1 cellular context compared by ENCODE assay signal in the genomic region with DNA sequence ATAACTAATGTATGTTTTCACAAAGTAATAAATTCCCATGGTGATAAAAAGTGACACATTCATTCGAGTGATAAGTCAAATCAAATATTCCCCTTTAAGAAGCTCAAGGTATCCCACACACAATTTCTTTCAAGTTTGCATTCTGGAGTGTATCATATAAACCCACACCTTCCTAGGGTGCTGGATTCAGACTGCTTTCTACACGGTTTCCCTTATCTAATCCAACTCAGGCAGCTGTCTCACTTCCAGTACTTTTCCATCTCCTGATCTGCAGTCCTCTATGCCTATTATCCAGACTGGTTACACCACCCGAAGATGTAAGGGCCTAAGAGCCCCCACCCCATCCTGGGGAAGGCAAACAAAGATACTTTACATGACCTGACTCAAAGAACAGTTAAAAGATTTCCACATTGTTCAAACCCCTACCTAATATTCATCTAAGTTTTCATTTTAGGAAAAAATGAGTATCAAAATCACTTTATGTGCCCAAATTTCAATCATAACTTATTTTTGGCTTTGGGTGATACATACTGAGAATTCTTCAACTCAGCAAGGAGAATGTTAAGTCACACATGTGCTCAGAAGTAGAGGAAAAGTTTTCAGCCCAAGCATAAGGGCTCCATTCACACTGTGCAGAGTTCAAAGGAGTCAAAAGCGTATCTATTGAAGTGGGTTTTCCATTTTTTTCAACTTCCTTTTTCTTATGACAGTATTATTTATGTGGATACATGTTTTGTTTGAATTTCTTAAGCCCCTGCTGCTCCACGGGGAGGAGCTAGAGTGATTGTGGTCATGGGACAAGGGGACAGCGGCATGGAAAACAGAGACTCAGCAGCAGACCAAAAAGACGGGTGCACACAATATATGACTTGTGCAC.
TF ChIP-seq lines count a peak whose summit lies in the region.

No MANE protein-coding gene starts in this region.

TF ChIP-seq in HepG2, 621 proteins besides CTCF, POLR2A, EP300 and RAD21 (continues in another document):
- TF ChIP-seq, protein P1, sequence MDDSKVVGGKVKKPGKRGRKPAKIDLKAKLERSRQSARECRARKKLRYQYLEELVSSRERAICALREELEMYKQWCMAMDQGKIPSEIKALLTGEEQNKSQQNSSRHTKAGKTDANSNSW (CRISPR knock-in tag; IDR thresholded peaks at IDR 0.05; ENCODE audit: borderline replicate concordance), result no peak
- TF ChIP-seq CBX1 (IDR thresholded peaks at IDR 0.05; ENCODE audit: low read depth), result no peak
- peak; percentile 47 for TF ChIP-seq STAG1 (CRISPR knock-in tag; IDR thresholded peaks at IDR 0.05)
- no peak for TF ChIP-seq SOX13 (IDR thresholded peaks at IDR 0.05)
- peak in 1 of 2 experiments; percentile 53; a peak in 1 of 4 replicates for TF ChIP-seq SOX13 (CRISPR knock-in tag; conservative IDR thresholded peaks at IDR 0.05 in 1 of 2, IDR thresholded peaks at IDR 0.05 in 1 of 2)
- TF ChIP-seq, protein P2, sequence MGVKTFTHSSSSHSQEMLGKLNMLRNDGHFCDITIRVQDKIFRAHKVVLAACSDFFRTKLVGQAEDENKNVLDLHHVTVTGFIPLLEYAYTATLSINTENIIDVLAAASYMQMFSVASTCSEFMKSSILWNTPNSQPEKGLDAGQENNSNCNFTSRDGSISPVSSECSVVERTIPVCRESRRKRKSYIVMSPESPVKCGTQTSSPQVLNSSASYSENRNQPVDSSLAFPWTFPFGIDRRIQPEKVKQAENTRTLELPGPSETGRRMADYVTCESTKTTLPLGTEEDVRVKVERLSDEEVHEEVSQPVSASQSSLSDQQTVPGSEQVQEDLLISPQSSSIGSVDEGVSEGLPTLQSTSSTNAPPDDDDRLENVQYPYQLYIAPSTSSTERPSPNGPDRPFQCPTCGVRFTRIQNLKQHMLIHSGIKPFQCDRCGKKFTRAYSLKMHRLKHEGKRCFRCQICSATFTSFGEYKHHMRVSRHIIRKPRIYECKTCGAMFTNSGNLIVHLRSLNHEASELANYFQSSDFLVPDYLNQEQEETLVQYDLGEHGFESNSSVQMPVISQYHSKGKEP (CRISPR knock-in tag; IDR thresholded peaks at IDR 0.05), result no peak
- TF ChIP-seq NR1H2 (CRISPR knock-in tag; IDR thresholded peaks at IDR 0.05; ENCODE audit: borderline replicate concordance, low read depth), result no peak
- TF ChIP-seq GFI1 (CRISPR knock-in tag; IDR thresholded peaks at IDR 0.05; ENCODE audit: borderline replicate concordance), result 0 out of 2 replicates have a peak, but pooled peaks have one; percentile 24
- TF ChIP-seq FOSL2 (CRISPR knock-in tag; IDR thresholded peaks at IDR 0.05), result peak; percentile 10; the same call in 1 of the 2 replicates
- no peak for TF ChIP-seq NCOA5 (CRISPR knock-in tag; IDR thresholded peaks at IDR 0.05)
- TF ChIP-seq SAP130 (CRISPR knock-in tag; IDR thresholded peaks at IDR 0.05; ENCODE audit: low read depth), result peak; percentile 62
- peak; percentile 65 for TF ChIP-seq ASH2L (IDR thresholded peaks at IDR 0.05; ENCODE audit: insufficient read length, low read depth, low read length)
- no peak for TF ChIP-seq TBP (CRISPR knock-in tag; IDR thresholded peaks at IDR 0.05)
- TF ChIP-seq BRD4 (CRISPR knock-in tag; IDR thresholded peaks at IDR 0.05), result no peak
- TF ChIP-seq, protein P3, sequence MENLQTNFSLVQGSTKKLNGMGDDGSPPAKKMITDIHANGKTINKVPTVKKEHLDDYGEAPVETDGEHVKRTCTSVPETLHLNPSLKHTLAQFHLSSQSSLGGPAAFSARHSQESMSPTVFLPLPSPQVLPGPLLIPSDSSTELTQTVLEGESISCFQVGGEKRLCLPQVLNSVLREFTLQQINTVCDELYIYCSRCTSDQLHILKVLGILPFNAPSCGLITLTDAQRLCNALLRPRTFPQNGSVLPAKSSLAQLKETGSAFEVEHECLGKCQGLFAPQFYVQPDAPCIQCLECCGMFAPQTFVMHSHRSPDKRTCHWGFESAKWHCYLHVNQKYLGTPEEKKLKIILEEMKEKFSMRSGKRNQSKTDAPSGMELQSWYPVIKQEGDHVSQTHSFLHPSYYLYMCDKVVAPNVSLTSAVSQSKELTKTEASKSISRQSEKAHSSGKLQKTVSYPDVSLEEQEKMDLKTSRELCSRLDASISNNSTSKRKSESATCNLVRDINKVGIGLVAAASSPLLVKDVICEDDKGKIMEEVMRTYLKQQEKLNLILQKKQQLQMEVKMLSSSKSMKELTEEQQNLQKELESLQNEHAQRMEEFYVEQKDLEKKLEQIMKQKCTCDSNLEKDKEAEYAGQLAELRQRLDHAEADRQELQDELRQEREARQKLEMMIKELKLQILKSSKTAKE (CRISPR knock-in tag; IDR thresholded peaks at IDR 0.05; ENCODE audit: borderline replicate concordance), result no peak
- TF ChIP-seq, protein P4, sequence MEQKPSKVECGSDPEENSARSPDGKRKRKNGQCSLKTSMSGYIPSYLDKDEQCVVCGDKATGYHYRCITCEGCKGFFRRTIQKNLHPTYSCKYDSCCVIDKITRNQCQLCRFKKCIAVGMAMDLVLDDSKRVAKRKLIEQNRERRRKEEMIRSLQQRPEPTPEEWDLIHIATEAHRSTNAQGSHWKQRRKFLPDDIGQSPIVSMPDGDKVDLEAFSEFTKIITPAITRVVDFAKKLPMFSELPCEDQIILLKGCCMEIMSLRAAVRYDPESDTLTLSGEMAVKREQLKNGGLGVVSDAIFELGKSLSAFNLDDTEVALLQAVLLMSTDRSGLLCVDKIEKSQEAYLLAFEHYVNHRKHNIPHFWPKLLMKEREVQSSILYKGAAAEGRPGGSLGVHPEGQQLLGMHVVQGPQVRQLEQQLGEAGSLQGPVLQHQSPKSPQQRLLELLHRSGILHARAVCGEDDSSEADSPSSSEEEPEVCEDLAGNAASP (CRISPR knock-in tag; IDR thresholded peaks at IDR 0.05; ENCODE audit: borderline replicate concordance), result peak; percentile 23; the same call in 1 of the 2 replicates
- TF ChIP-seq, protein P5, sequence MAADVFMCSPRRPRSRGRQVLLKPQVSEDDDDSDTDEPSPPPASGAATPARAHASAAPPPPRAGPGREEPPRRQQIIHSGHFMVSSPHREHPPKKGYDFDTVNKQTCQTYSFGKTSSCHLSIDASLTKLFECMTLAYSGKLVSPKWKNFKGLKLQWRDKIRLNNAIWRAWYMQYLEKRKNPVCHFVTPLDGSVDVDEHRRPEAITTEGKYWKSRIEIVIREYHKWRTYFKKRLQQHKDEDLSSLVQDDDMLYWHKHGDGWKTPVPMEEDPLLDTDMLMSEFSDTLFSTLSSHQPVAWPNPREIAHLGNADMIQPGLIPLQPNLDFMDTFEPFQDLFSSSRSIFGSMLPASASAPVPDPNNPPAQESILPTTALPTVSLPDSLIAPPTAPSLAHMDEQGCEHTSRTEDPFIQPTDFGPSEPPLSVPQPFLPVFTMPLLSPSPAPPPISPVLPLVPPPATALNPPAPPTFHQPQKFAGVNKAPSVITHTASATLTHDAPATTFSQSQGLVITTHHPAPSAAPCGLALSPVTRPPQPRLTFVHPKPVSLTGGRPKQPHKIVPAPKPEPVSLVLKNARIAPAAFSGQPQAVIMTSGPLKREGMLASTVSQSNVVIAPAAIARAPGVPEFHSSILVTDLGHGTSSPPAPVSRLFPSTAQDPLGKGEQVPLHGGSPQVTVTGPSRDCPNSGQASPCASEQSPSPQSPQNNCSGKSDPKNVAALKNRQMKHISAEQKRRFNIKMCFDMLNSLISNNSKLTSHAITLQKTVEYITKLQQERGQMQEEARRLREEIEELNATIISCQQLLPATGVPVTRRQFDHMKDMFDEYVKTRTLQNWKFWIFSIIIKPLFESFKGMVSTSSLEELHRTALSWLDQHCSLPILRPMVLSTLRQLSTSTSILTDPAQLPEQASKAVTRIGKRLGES (CRISPR knock-in tag; IDR thresholded peaks at IDR 0.05; ENCODE audit: borderline replicate concordance), result no peak
- TF ChIP-seq, protein P6, sequence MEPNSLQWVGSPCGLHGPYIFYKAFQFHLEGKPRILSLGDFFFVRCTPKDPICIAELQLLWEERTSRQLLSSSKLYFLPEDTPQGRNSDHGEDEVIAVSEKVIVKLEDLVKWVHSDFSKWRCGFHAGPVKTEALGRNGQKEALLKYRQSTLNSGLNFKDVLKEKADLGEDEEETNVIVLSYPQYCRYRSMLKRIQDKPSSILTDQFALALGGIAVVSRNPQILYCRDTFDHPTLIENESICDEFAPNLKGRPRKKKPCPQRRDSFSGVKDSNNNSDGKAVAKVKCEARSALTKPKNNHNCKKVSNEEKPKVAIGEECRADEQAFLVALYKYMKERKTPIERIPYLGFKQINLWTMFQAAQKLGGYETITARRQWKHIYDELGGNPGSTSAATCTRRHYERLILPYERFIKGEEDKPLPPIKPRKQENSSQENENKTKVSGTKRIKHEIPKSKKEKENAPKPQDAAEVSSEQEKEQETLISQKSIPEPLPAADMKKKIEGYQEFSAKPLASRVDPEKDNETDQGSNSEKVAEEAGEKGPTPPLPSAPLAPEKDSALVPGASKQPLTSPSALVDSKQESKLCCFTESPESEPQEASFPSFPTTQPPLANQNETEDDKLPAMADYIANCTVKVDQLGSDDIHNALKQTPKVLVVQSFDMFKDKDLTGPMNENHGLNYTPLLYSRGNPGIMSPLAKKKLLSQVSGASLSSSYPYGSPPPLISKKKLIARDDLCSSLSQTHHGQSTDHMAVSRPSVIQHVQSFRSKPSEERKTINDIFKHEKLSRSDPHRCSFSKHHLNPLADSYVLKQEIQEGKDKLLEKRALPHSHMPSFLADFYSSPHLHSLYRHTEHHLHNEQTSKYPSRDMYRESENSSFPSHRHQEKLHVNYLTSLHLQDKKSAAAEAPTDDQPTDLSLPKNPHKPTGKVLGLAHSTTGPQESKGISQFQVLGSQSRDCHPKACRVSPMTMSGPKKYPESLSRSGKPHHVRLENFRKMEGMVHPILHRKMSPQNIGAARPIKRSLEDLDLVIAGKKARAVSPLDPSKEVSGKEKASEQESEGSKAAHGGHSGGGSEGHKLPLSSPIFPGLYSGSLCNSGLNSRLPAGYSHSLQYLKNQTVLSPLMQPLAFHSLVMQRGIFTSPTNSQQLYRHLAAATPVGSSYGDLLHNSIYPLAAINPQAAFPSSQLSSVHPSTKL (CRISPR knock-in tag; IDR thresholded peaks at IDR 0.05), result peak; percentile 54
- TF ChIP-seq SUZ12 (IDR thresholded peaks at IDR 0.05; ENCODE audit: low read depth, low read length), result no peak
- TF ChIP-seq, protein P7, sequence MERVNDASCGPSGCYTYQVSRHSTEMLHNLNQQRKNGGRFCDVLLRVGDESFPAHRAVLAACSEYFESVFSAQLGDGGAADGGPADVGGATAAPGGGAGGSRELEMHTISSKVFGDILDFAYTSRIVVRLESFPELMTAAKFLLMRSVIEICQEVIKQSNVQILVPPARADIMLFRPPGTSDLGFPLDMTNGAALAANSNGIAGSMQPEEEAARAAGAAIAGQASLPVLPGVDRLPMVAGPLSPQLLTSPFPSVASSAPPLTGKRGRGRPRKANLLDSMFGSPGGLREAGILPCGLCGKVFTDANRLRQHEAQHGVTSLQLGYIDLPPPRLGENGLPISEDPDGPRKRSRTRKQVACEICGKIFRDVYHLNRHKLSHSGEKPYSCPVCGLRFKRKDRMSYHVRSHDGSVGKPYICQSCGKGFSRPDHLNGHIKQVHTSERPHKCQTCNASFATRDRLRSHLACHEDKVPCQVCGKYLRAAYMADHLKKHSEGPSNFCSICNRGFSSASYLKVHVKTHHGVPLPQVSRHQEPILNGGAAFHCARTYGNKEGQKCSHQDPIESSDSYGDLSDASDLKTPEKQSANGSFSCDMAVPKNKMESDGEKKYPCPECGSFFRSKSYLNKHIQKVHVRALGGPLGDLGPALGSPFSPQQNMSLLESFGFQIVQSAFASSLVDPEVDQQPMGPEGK (CRISPR knock-in tag; IDR thresholded peaks at IDR 0.05), result peak; percentile 99
- no peak for TF ChIP-seq ZNF333 (CRISPR knock-in tag; IDR thresholded peaks at IDR 0.05; ENCODE audit: borderline replicate concordance)
- peak; percentile 8; the same call in 1 of the 2 replicates for TF ChIP-seq SOX5 (CRISPR knock-in tag; IDR thresholded peaks at IDR 0.05; ENCODE audit: borderline replicate concordance)
- no peak for TF ChIP-seq FOXP1 (IDR thresholded peaks at IDR 0.05)
- no peak for TF ChIP-seq FOXP1 (CRISPR knock-in tag; IDR thresholded peaks at IDR 0.05)
- no peak for TF ChIP-seq SKI (IDR thresholded peaks at IDR 0.05; ENCODE audit: partially characterized antibody)
- TF ChIP-seq, protein P8, sequence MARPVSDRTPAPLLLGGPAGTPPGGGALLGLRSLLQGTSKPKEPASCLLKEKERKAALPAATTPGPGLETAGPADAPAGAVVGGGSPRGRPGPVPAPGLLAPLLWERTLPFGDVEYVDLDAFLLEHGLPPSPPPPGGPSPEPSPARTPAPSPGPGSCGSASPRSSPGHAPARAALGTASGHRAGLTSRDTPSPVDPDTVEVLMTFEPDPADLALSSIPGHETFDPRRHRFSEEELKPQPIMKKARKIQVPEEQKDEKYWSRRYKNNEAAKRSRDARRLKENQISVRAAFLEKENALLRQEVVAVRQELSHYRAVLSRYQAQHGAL (CRISPR knock-in tag; IDR thresholded peaks at IDR 0.05; ENCODE audit: not compliant biosample characterization), result no peak
- TF ChIP-seq, protein P9, sequence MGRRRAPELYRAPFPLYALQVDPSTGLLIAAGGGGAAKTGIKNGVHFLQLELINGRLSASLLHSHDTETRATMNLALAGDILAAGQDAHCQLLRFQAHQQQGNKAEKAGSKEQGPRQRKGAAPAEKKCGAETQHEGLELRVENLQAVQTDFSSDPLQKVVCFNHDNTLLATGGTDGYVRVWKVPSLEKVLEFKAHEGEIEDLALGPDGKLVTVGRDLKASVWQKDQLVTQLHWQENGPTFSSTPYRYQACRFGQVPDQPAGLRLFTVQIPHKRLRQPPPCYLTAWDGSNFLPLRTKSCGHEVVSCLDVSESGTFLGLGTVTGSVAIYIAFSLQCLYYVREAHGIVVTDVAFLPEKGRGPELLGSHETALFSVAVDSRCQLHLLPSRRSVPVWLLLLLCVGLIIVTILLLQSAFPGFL (CRISPR knock-in tag; IDR thresholded peaks at IDR 0.05), result no peak
- no peak for TF ChIP-seq ZNF567 (CRISPR knock-in tag; IDR thresholded peaks at IDR 0.05; ENCODE audit: borderline replicate concordance)
- peak; percentile 33; the same call in 1 of the 2 replicates for TF ChIP-seq PHF21A (CRISPR knock-in tag; IDR thresholded peaks at IDR 0.05)
- TF ChIP-seq ZNF292 (CRISPR knock-in tag; IDR thresholded peaks at IDR 0.05; ENCODE audit: borderline replicate concordance, low read depth), result peak; percentile 59; the same call in 1 of the 2 replicates
- TF ChIP-seq NCOA2 (CRISPR knock-in tag; IDR thresholded peaks at IDR 0.05), result 0 out of 2 replicates have a peak, but pooled peaks have one; percentile 39
- TF ChIP-seq MAZ (IDR thresholded peaks at IDR 0.05; ENCODE audit: borderline replicate concordance, low read depth, low read length), result no peak
- 0 out of 2 replicates have a peak, but pooled peaks have one; percentile 47 for TF ChIP-seq MAZ (CRISPR knock-in tag; IDR thresholded peaks at IDR 0.05; ENCODE audit: low read depth)
